Comparison of ENCODE assay signal across 9 cellular contexts in the genomic region with DNA sequence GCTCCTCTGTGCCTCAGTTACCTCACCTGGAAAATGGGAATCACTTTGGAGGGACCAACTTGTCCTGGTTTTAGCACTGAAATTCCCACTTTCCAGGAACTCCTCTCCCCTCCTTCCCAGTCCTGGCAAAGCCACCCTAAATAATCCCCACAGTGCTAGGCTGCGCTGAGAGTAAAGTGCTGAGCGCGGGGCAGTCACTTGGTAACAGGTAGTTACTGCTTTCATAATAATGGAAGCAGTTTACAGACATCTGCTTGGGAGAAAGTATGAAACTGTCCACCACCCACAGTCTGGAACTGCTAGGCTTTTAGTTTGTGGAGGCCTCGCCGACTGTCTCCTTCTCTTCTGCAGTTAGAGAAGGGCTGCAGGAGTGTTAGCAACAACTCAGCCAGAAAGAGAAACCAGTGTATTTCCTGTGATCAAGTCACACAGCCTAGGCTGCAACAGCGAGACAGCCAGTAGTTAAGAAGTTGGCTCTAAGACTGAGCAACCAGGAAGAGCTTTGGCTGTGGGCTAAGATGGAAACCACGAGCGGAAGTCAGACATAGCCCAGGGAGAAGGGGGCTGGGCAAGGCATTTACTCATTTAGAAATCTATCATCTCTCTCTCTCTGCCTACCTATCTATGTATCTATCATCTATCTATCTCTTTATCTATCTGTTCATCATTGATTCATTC. TPM values are rescaled to one million over a fixed set of nuclear protein-coding genes. Genes with fewer than 3 reads are reported as not detected.
A peak's percentile ranks its signal among the peaks of the same experiment; 100 is the strongest.
DNase-seq lines count a peak whose midpoint lies in the region; ATAC-seq and FAIRE-seq lines count a peak whose summit lies in the region.
"Had no signal": no experiment of that assay in that cellular context is flagged by ENCODE, and none has a peak within 500 bp of the region (broad histone marks: within the 10 kb centered on the region; RNA-seq: fewer than 3 reads in every experiment).

No MANE protein-coding gene starts in this region.

- ATAC-seq in GM18502 (IDR thresholded peaks at IDR 0.05; ENCODE audit: poor library complexity, unreplicated experiment) (peak; percentile 97), HG02840 (IDR thresholded peaks at IDR 0.05; ENCODE audit: low FRiP score, unreplicated experiment) (peak; percentile 95)
- ATAC-seq in stimulated activated naive CD8-positive, alpha-beta T cell treated with anti-CD3 and anti-CD28 coated beads, Interleukin-15, amount 100 ng/mL, for 72 hours: peak; percentile 87

- peak overlapping the region; percentile 95 for H3K27ac Mint-ChIP-seq in activated naive CD4-positive, alpha-beta T cell treated with anti-CD3 and anti-CD28 coated beads for 36 hours
- H3K27ac Mint-ChIP-seq in stimulated activated naive CD8-positive, alpha-beta T cell treated with anti-CD3 and anti-CD28 coated beads, Interleukin-15, amount 100 ng/mL, for 72 hours: peak overlapping the region; percentile 91 to 97

- H3K9me3 Mint-ChIP-seq in activated naive CD4-positive, alpha-beta T cell treated with anti-CD3 and anti-CD28 coated beads for 36 hours: peaks cover 14% of the 10 kb centered on the region
- peaks cover 16% of the 10 kb centered on the region in 2 donors for H3K9me3 Mint-ChIP-seq in stimulated activated naive CD8-positive, alpha-beta T cell treated with anti-CD3 and anti-CD28 coated beads, Interleukin-15, amount 100 ng/mL, for 72 hours

- intact Hi-C loops in activated naive CD4-positive, alpha-beta T cell treated with anti-CD3 and anti-CD28 coated beads for 36 hours (cut with micrococcal nuclease): loop anchor here (1.0 to 2.0 kb wide), 9 partner anchors 11 to 339 kb away; no protein-coding TSS in a partner anchor

- H3K27me3 Mint-ChIP-seq in activated naive CD4-positive, alpha-beta T cell treated with anti-CD3 and anti-CD28 coated beads for 36 hours (ENCODE audit: low read depth): no peaks in the 10 kb centered on the region
- no peaks in the 10 kb centered on the region for H3K27me3 Mint-ChIP-seq in stimulated activated naive CD8-positive, alpha-beta T cell treated with anti-CD3 and anti-CD28 coated beads, Interleukin-15, amount 100 ng/mL, for 72 hours

- peaks cover 1% of the 10 kb centered on the region for H3K36me3 Mint-ChIP-seq in activated naive CD4-positive, alpha-beta T cell treated with anti-CD3 and anti-CD28 coated beads for 36 hours (ENCODE audit: low read depth)

- FAIRE-seq in RCC 7860 (lab: Jason Lieb, UNC): no peak

- CTCF ChIA-PET in activated naive CD4-positive, alpha-beta T cell treated with anti-CD3 and anti-CD28 coated beads for 36 hours (lab: Charles Lee): interaction anchor here (0.7 to 3.5 kb wide), 13 partner anchors 11 to 217 kb away, joined by 3 to 19 read pairs (median 4); a partner anchor contains a TSS

- DNase-seq in RPMI7951 (ENCODE audit: low read depth) (peak; percentile 47), midbrain (lab: John Stamatoyannopoulos, UW) (peak; percentile 42), NCI-H2227 treated with DMSO at 0.1 percent for 48 hours (lab: John Stamatoyannopoulos, UW) (no peak), RCC 7860 (ENCODE audit: low spot score) (no peak)
- DNase-seq in activated naive CD4-positive, alpha-beta T cell treated with anti-CD3 and anti-CD28 coated beads for 36 hours: peak; percentile 94
- peak; percentile 72 to 87 for DNase-seq in stimulated activated naive CD8-positive, alpha-beta T cell treated with anti-CD3 and anti-CD28 coated beads, Interleukin-15, amount 100 ng/mL, for 72 hours

- H3K4me1 Mint-ChIP-seq in activated naive CD4-positive, alpha-beta T cell treated with anti-CD3 and anti-CD28 coated beads for 36 hours (ENCODE audit: low read depth): peaks cover 70% of the 10 kb centered on the region
- H3K4me1 Mint-ChIP-seq in stimulated activated naive CD8-positive, alpha-beta T cell treated with anti-CD3 and anti-CD28 coated beads, Interleukin-15, amount 100 ng/mL, for 72 hours: peaks cover 75% of the 10 kb centered on the region

- peak overlapping the region; percentile 60 for H3K4me3 Mint-ChIP-seq in activated naive CD4-positive, alpha-beta T cell treated with anti-CD3 and anti-CD28 coated beads for 36 hours
- H3K4me3 Mint-ChIP-seq in stimulated activated naive CD8-positive, alpha-beta T cell treated with anti-CD3 and anti-CD28 coated beads, Interleukin-15, amount 100 ng/mL, for 72 hours: peak overlapping the region; percentile 43 to 72

RNA-seq across cellular contexts. Expression of a gene that starts 30.8 kb away (rescaled TPM):
- total RNA-seq in RPMI7951 (2014; rRNA removed; shearing (Covaris generic)): not detected in 2 replicates
- total RNA-seq in activated naive CD4-positive, alpha-beta T cell treated with anti-CD3 and anti-CD28 coated beads for 36 hours: 10 to 100 TPM; 27.8 to 28.7 TPM
- total RNA-seq: LHCN-M2 had no signal

Comparison
In these comparisons a context has a peak if more than half of its experiments do, and no peak if none do; other contexts are left out.
1. DNase-seq: peak in RPMI7951 (single experiment), activated naive CD4-positive, alpha-beta T cell treated with anti-CD3 and anti-CD28 coated beads for 36 hours (single experiment), midbrain (single experiment) and stimulated activated naive CD8-positive, alpha-beta T cell treated with anti-CD3 and anti-CD28 coated beads, Interleukin-15, amount 100 ng/mL, for 72 hours (2 of 2); none in NCI-H2227 treated with DMSO at 0.1 percent for 48 hours (single experiment) and RCC 7860 (single experiment).
2. RNA of a gene that starts 30.8 kb away (total RNA-seq): 27.8 to 28.7 TPM in activated naive CD4-positive, alpha-beta T cell treated with anti-CD3 and anti-CD28 coated beads for 36 hours; not detected in RPMI7951; every median in the first group is over 10 times any median in the second.
3. Peak in every context shown above with its lines, with median percentiles within 50 percentile points of each other: ATAC-seq.